16 cellular contexts compared by ENCODE assay signal in the genomic region with DNA sequence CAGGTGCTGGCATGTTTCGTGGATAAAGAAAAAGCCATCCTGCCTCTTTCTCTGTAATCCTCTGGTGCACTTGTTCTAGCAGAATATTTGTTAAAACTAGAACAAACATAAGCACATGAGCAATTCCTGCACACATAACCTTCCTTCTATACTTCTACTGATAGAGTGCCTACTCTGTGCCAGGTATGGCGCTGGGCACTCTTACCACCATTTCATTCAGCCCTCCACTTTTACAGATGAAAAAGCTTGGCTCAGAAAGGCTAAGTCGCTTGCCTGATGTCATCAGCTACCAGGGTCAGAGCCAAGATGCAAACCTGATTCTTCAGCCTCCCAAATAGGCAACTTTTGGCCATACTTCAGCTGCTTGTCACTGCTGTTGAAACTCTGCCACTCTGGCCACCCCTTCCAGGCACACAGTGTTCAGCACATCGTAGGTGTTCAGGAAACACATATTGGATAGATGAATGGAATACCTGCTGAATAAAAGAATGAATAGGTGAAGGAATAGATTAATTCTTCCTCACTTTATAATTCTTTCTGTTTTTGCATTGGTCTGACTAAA. TPM values are rescaled to one million over a fixed set of nuclear protein-coding genes. Genes with fewer than 3 reads are reported as not detected.
DNase-seq lines count a peak whose midpoint lies in the region; ATAC-seq and TF ChIP-seq lines count a peak whose summit lies in the region.
"Had no signal": no experiment of that assay in that cellular context is flagged by ENCODE, and none has a peak within 500 bp of the region (broad histone marks: within the 10 kb centered on the region; RNA-seq: fewer than 3 reads in every experiment).

No MANE protein-coding gene starts in this region.

- no peak overlapping the region for H3K4me3 ChIP-seq in esophagus muscularis mucosa
- H3K4me3 ChIP-seq in lower lobe of right lung, result no peak overlapping the region
- no peak overlapping the region for H3K4me3 ChIP-seq in sigmoid colon
- no peak overlapping the region for H3K4me3 ChIP-seq in upper lobe of right lung
- no peak overlapping the region for H3K4me3 ChIP-seq in uterus
- H3K4me3 ChIP-seq: GM23338 had no signal

- no peaks in the 10 kb centered on the region for H3K9me3 Mint-ChIP-seq in stimulated activated naive B cell treated with anti-CD40 and anti-IgM and Interleukin-4, amounts not matched to agents 10 μg/mL and 1 μg/mL and 100 μg/mL, for 72 hours
- H3K9me3 Mint-ChIP-seq: CD8-positive, alpha-beta T cell; GM23338 had no signal

- H3K36me3 ChIP-seq in esophagus muscularis mucosa (no peaks in the 10 kb centered on the region), lower lobe of right lung (no peaks in the 10 kb centered on the region), sigmoid colon (no peaks in the 10 kb centered on the region), upper lobe of right lung (no peaks in the 10 kb centered on the region), uterus (no peaks in the 10 kb centered on the region)
- H3K36me3 ChIP-seq: BE2C had no signal

- ATAC-seq in lower lobe of right lung (peak; percentile 64), upper lobe of right lung (peak; percentile 57), HG03135 (IDR thresholded peaks at IDR 0.05; ENCODE audit: unreplicated experiment) (no peak)
- no peak for ATAC-seq in stimulated activated naive B cell treated with anti-CD40 and anti-IgM and Interleukin-4, amounts not matched to agents 10 μg/mL and 1 μg/mL and 100 μg/mL, for 72 hours (replicated peaks)
- ATAC-seq: CD8-positive, alpha-beta T cell; GM23338; HepG2 had no signal

- no peaks in the 10 kb centered on the region for H3K4me1 Mint-ChIP-seq in stimulated activated naive B cell treated with anti-CD40 and anti-IgM and Interleukin-4, amounts not matched to agents 10 μg/mL and 1 μg/mL and 100 μg/mL, for 72 hours

- DNase-seq in esophagus muscularis mucosa (ENCODE audit: extremely low spot score), result no peak
- no peak for DNase-seq in lower lobe of right lung
- no peak for DNase-seq in sigmoid colon
- DNase-seq in upper lobe of right lung, result no peak
- DNase-seq in stimulated activated naive B cell treated with anti-CD40 and anti-IgM and Interleukin-4, amounts not matched to agents 10 μg/mL and 1 μg/mL and 100 μg/mL, for 72 hours, result no peak
- DNase-seq in uterus, result no peak
- DNase-seq: BE2C; CD8-positive, alpha-beta T cell; COR-L47; DMS153; EL; H7 had no signal

- H3K27me3 ChIP-seq in esophagus muscularis mucosa (no peaks in the 10 kb centered on the region), lower lobe of right lung (ENCODE audit: low read depth) (no peaks in the 10 kb centered on the region), sigmoid colon (no peaks in the 10 kb centered on the region), upper lobe of right lung (no peaks in the 10 kb centered on the region), uterus (no peaks in the 10 kb centered on the region)
- H3K27me3 ChIP-seq: BE2C had no signal

- peaks cover 0 to 26% (median 15%) of the 10 kb centered on the region in 4 donors for H3K4me1 ChIP-seq in esophagus muscularis mucosa
- no peaks in the 10 kb centered on the region for H3K4me1 ChIP-seq in lower lobe of right lung
- H3K4me1 ChIP-seq in sigmoid colon, result peaks cover 0 to 27% (median 23%) of the 10 kb centered on the region in 4 donors
- H3K4me1 ChIP-seq in upper lobe of right lung, result peaks cover 7% of the 10 kb centered on the region
- no peaks in the 10 kb centered on the region for H3K4me1 ChIP-seq in uterus

- TF ChIP-seq EP300 in esophagus muscularis mucosa (IDR thresholded peaks at IDR 0.05) (peak; percentile 22), sigmoid colon (IDR thresholded peaks at IDR 0.05) (peak in 3 of 4 donors; percentile 41 to 83 (median 69))

- H3K9me3 ChIP-seq in esophagus muscularis mucosa (no peaks in the 10 kb centered on the region), lower lobe of right lung (no peaks in the 10 kb centered on the region), sigmoid colon (no peaks in the 10 kb centered on the region), upper lobe of right lung (no peaks in the 10 kb centered on the region), uterus (no peaks in the 10 kb centered on the region)
- H3K9me3 ChIP-seq: BE2C had no signal

- intact Hi-C loops in esophagus muscularis mucosa (cut with DNase I), result no loop called here
- intact Hi-C loops in lower lobe of right lung (cut with DNase I), result no loop called here
- intact Hi-C loops in sigmoid colon (cut with DNase I), result no loop called here
- intact Hi-C loops in upper lobe of right lung (cut with DNase I), result no loop called here
- intact Hi-C loops in uterus (cut with DNase I; ENCODE audit: low total_unique reads), result no loop called here

- H3K27ac ChIP-seq in esophagus muscularis mucosa (replicated peaks in 1 of 4) (peak overlapping the region in 3 of 4 donors; percentile 37 to 69 (median 62)), lower lobe of right lung (peak overlapping the region; percentile 78), sigmoid colon (peak overlapping the region in 3 of 4 donors; percentile 27 to 74 (median 54)), upper lobe of right lung (peak overlapping the region; percentile 79), uterus (no peak overlapping the region)
- H3K27ac ChIP-seq: C4-2B had no signal

- H3K36me3 Mint-ChIP-seq in stimulated activated naive B cell treated with anti-CD40 and anti-IgM and Interleukin-4, amounts not matched to agents 10 μg/mL and 1 μg/mL and 100 μg/mL, for 72 hours, result no peaks in the 10 kb centered on the region
- H3K36me3 Mint-ChIP-seq: CD8-positive, alpha-beta T cell had no signal

- H3K27ac Mint-ChIP-seq in stimulated activated naive B cell treated with anti-CD40 and anti-IgM and Interleukin-4, amounts not matched to agents 10 μg/mL and 1 μg/mL and 100 μg/mL, for 72 hours, result no peak overlapping the region
- H3K27ac Mint-ChIP-seq: CD8-positive, alpha-beta T cell; GM23338 had no signal

- peaks cover 52 to 60% of the 10 kb centered on the region in 2 donors for H3K27me3 Mint-ChIP-seq in stimulated activated naive B cell treated with anti-CD40 and anti-IgM and Interleukin-4, amounts not matched to agents 10 μg/mL and 1 μg/mL and 100 μg/mL, for 72 hours

- H3K4me3 Mint-ChIP-seq in stimulated activated naive B cell treated with anti-CD40 and anti-IgM and Interleukin-4, amounts not matched to agents 10 μg/mL and 1 μg/mL and 100 μg/mL, for 72 hours, result no peak overlapping the region
- H3K4me3 Mint-ChIP-seq: CD8-positive, alpha-beta T cell; GM23338 had no signal

- TF ChIP-seq POLR2A in esophagus muscularis mucosa (IDR thresholded peaks at IDR 0.05; ENCODE audit: low read depth) (no peak), sigmoid colon (IDR thresholded peaks at IDR 0.05) (no peak), uterus (IDR thresholded peaks at IDR 0.05) (no peak)

- no peak for TF ChIP-seq CTCF in esophagus muscularis mucosa (IDR thresholded peaks at IDR 0.05)
- TF ChIP-seq CTCF in lower lobe of right lung (IDR thresholded peaks at IDR 0.05), result no peak
- TF ChIP-seq CTCF in sigmoid colon (IDR thresholded peaks at IDR 0.05), result no peak
- TF ChIP-seq CTCF in upper lobe of right lung (IDR thresholded peaks at IDR 0.05), result no peak
- no peak for TF ChIP-seq CTCF in uterus (IDR thresholded peaks at IDR 0.05)

- 80% methylated on average over 4 of the region's 4 CpGs for WGBS in esophagus muscularis mucosa
- WGBS in sigmoid colon, 2 donors, result 77 to 84% methylated on average over 4 of the region's 4 CpGs

RNA-seq across cellular contexts. Expression of a gene that starts 10.0 kb away (rescaled TPM):
- total RNA-seq in esophagus muscularis mucosa (10 to 100 TPM; 28.3 to 78.3 (median 59.2) TPM), lower lobe of right lung (44.8 TPM), sigmoid colon (10 to 100 TPM; 10.4 to 30.4 (median 23.6) TPM), upper lobe of right lung (63.1 TPM), uterus (10 to 100 TPM; 10.5 to 60.1 (median 16.0) TPM)
- 1 to 10 TPM; 2.4 to 4.3 (median 3.2) TPM for polyA plus RNA-seq in sigmoid colon

Comparison
In these comparisons a context has a peak if more than half of its experiments do, and no peak if none do; other contexts are left out.
1. H3K27ac ChIP-seq: peak in esophagus muscularis mucosa (3 of 4), lower lobe of right lung (single experiment), sigmoid colon (3 of 4) and upper lobe of right lung (single experiment); none in uterus (0 of 2).
2. ATAC-seq: peak in lower lobe of right lung (2 of 2) and upper lobe of right lung (single experiment); none in HG03135 (single experiment) and stimulated activated naive B cell treated with anti-CD40 and anti-IgM and Interleukin-4, amounts not matched to agents 10 μg/mL and 1 μg/mL and 100 μg/mL, for 72 hours (0 of 2).